In the genomic region with DNA sequence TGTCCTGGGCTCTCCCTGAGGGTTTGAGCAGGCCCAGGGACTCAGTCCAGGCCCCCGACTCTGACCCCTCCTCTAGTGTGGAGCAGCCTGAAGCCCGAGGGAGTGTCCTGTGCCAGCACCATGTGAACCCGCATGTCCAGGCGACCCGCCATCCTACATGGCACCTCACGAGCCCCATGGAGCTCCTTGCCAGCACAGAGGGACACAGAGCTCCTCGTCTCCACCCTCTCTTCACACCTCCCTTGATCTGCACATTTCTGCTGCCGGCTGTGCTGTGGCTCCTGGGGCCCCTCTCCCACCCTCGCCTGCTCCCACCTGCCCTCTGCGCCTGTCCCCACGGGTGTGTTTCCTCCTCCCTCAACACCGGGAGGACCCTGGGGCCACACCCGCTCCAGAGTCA, we compare ENCODE assay signal across 19 cellular contexts.
"Had no signal": no experiment of that assay in that cellular context is flagged by ENCODE, and none has a peak within 500 bp of the region (broad histone marks: within the 10 kb centered on the region; RNA-seq: fewer than 3 reads in every experiment).

No MANE protein-coding gene starts in this region.

- H3K4me1 ChIP-seq: prostate gland, sigmoid colon, stomach, thyroid gland had no signal

- DNase-seq: dermis blood vessel endothelial cell; effector memory CD8-positive, alpha-beta T cell; mucosa of descending colon; naive B cell; right cardiac atrium; sigmoid colon; stimulated activated naive B cell treated with anti-CD40 and anti-IgM and Interleukin-4, amounts not matched to agents 10 μg/mL and 1 μg/mL and 100 μg/mL, for 72 hours; stomach; thyroid gland; trophoblast cell had no signal

- H3K4me3 ChIP-seq: coronary artery, lung, mucosa of descending colon, prostate gland, sigmoid colon, stomach, thyroid gland had no signal

- H3K9me3 Mint-ChIP-seq: central memory CD8-positive, alpha-beta T cell; effector memory CD8-positive, alpha-beta T cell; memory B cell; mesothelial cell of epicardium; natural killer cell treated with Interleukin-12 subunit alpha and Interleukin-12 subunit beta and Interleukin-15 and Interleukin-18, amount 100 ng/mL, for 72 hours had no signal

- H3K4me1 Mint-ChIP-seq: central memory CD8-positive, alpha-beta T cell had no signal

- H3K36me3 ChIP-seq: prostate gland, sigmoid colon, stomach, thyroid gland had no signal

- ATAC-seq: effector memory CD8-positive, alpha-beta T cell; left lobe of liver; mucosa of descending colon; right cardiac atrium; stimulated activated naive B cell treated with anti-CD40 and anti-IgM and Interleukin-4, amounts not matched to agents 10 μg/mL and 1 μg/mL and 100 μg/mL, for 72 hours had no signal

- H3K27me3 ChIP-seq: thyroid gland had no signal

- H3K27ac ChIP-seq: coronary artery, prostate gland, sigmoid colon, stomach, thyroid gland had no signal

- H3K9me3 ChIP-seq: mucosa of descending colon, prostate gland, stomach, thyroid gland had no signal

- H3K4me3 Mint-ChIP-seq: central memory CD8-positive, alpha-beta T cell; effector memory CD8-positive, alpha-beta T cell; memory B cell; mesothelial cell of epicardium; naive B cell; natural killer cell treated with Interleukin-12 subunit alpha and Interleukin-12 subunit beta and Interleukin-15 and Interleukin-18, amount 100 ng/mL, for 72 hours; neural crest cell; stimulated activated naive B cell treated with anti-CD40 and anti-IgM and Interleukin-4, amounts not matched to agents 10 μg/mL and 1 μg/mL and 100 μg/mL, for 72 hours had no signal

- H3K27ac Mint-ChIP-seq: effector memory CD8-positive, alpha-beta T cell; memory B cell; mesothelial cell of epicardium; naive B cell; natural killer cell treated with Interleukin-12 subunit alpha and Interleukin-12 subunit beta and Interleukin-15 and Interleukin-18, amount 100 ng/mL, for 72 hours; stimulated activated naive B cell treated with anti-CD40 and anti-IgM and Interleukin-4, amounts not matched to agents 10 μg/mL and 1 μg/mL and 100 μg/mL, for 72 hours had no signal

- H3K36me3 Mint-ChIP-seq: memory B cell; mesothelial cell of epicardium; naive B cell; natural killer cell treated with Interleukin-12 subunit alpha and Interleukin-12 subunit beta and Interleukin-15 and Interleukin-18, amount 100 ng/mL, for 72 hours; stimulated activated naive B cell treated with anti-CD40 and anti-IgM and Interleukin-4, amounts not matched to agents 10 μg/mL and 1 μg/mL and 100 μg/mL, for 72 hours had no signal
